In the genomic region with DNA sequence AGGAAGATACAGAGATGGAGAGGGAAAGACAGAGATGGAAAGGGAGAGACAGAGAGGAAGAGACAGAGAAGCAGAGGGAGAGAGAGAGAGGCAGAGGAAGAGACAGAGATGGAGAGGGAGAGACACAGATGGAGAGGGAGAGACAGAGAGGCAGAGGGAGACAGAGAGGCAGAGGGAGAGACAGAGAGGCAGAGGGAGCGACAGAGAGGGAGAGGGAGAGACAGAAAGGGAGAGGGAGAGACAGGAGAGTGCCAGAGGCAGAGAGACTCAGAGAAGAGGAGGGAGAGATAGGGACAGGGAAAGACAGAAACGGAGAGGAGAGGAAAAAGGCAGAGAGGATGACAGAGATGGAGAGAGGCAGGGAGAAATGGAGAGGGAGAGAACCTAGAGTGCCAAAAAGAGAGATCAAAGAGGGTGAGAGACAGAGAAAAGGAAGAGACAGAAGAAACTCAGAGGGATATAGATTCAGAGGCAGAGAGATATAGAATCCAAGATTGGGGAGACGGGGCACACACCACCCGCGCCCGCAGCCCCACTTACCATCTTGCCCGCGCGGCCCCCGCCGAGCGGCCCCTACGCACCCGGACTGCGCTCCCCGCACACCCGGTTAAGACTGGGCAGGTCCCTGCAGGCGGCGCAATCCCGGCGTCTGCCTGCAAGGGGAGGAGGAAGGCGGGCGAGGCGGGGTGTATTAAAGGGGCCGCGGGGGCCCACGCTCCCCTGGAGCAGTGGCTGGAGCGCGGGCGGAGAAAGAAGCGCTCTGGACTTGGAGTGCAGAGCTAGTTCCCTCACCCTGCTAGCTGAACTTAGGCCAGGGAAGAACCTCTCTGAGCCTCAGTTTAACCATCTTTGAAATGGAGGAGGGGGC, we compare ENCODE assay signal across 16 cellular contexts. TPM values are rescaled to one million over a fixed set of nuclear protein-coding genes. Genes with fewer than 3 reads are reported as not detected.
DNase-seq lines count a peak whose midpoint lies in the region; ATAC-seq, FAIRE-seq and TF ChIP-seq lines count a peak whose summit lies in the region.
"Had no signal": no experiment of that assay in that cellular context is flagged by ENCODE, and none has a peak within 500 bp of the region (broad histone marks: within the 10 kb centered on the region; RNA-seq: fewer than 3 reads in every experiment).

No MANE protein-coding gene starts in this region.

- no peak overlapping the region for H2AFZ ChIP-seq in osteoblast (ENCODE audit: low read length)

- no peak overlapping the region for H3K4me2 ChIP-seq in osteoblast (ENCODE audit: insufficient read depth, low read length)
- H3K4me2 ChIP-seq: KMS-11 had no signal

- H3K36me3 ChIP-seq in osteoblast (ENCODE audit: insufficient read depth, low read length) (no peaks in the 10 kb centered on the region), lower lobe of right lung (no peaks in the 10 kb centered on the region)
- H3K36me3 ChIP-seq: esophagus muscularis mucosa, transverse colon had no signal

- H4K20me1 ChIP-seq in osteoblast (ENCODE audit: insufficient read depth, low read length) = no peaks in the 10 kb centered on the region

- TF ChIP-seq CTCF in osteoblast (IDR thresholded peaks at IDR 0.05; ENCODE audit: extremely low read depth, low read depth, low read length) (no peak), lower lobe of right lung (IDR thresholded peaks at IDR 0.05) (no peak)

- intact Hi-C loops in lower lobe of right lung (cut with DNase I) = no loop called here

- no peak for ATAC-seq in GM21367 (IDR thresholded peaks at IDR 0.05; ENCODE audit: unreplicated experiment)
- ATAC-seq in lower lobe of right lung = no peak
- ATAC-seq: body of pancreas had no signal

- no peak for FAIRE-seq in frontal cortex (lab: Jason Lieb, UNC)
- FAIRE-seq: islet of Langerhans, small intestine had no signal

- H3K4me1 ChIP-seq in osteoblast (ENCODE audit: insufficient read depth, low read length) = no peaks in the 10 kb centered on the region
- H3K4me1 ChIP-seq in lower lobe of right lung = peaks cover 6% of the 10 kb centered on the region
- H3K4me1 ChIP-seq: body of pancreas had no signal

- H3K27me3 ChIP-seq in osteoblast (ENCODE audit: insufficient read depth, low read length) (peaks cover 31% of the 10 kb centered on the region), lower lobe of right lung (ENCODE audit: low read depth) (peaks cover 54% of the 10 kb centered on the region)

- no peaks in the 10 kb centered on the region for H3K79me2 ChIP-seq in osteoblast (ENCODE audit: insufficient read depth, low read length)

- no peak overlapping the region for H3K27ac ChIP-seq in osteoblast (ENCODE audit: low read depth, low read length)
- no peak overlapping the region for H3K27ac ChIP-seq in lower lobe of right lung
- H3K27ac ChIP-seq: body of pancreas, esophagus muscularis mucosa, KMS-11, transverse colon had no signal

- DNase-seq in NCI-H748 (lab: John Stamatoyannopoulos, UW; ENCODE audit: unreplicated experiment) = peak; percentile 9
- no peak for DNase-seq in NCI-H748 treated with DMSO at 0.1 percent for 48 hours (lab: John Stamatoyannopoulos, UW)
- peak; percentile 40 for DNase-seq in NCI-H69 (lab: John Stamatoyannopoulos, UW)
- DNase-seq in frontal cortex (ENCODE audit: low spot score in 2 of 2) = peak; percentile 13 to 39
- peak; percentile 84 for DNase-seq in osteoblast (ENCODE audit: insufficient read length, low spot score, missing footprints)
- DNase-seq in lower lobe of right lung = no peak
- DNase-seq in NCI-H226 = no peak
- DNase-seq: 8988T; activated T-cell treated with anti-CD3 and anti-CD28 coated beads, Interleukin-2, amount 50 U/mL, for 48 hours; body of pancreas; small intestine; transverse colon had no signal

- H3K9me3 ChIP-seq in osteoblast (ENCODE audit: low read depth, low read length) (no peaks in the 10 kb centered on the region), lower lobe of right lung (no peaks in the 10 kb centered on the region)
- H3K9me3 ChIP-seq: body of pancreas, esophagus muscularis mucosa, transverse colon had no signal

- H3K4me3 ChIP-seq in osteoblast (ENCODE audit: insufficient read depth, low read length) (no peak overlapping the region), lower lobe of right lung (no peak overlapping the region)
- H3K4me3 ChIP-seq: body of pancreas had no signal

RNA-seq across cellular contexts. Expression of a gene that starts 10.7 kb away (rescaled TPM):
- total RNA-seq in frontal cortex (0.41 TPM), osteoblast (0.29 and 0.36 TPM in 2 replicates), lower lobe of right lung (0.65 TPM)
- total RNA-seq: body of pancreas had no signal

RNA-seq across cellular contexts. Expression of a gene that starts 50.7 kb away (rescaled TPM):
- total RNA-seq in frontal cortex (162 TPM), osteoblast (under 0.01 TPM in 1 of 2 replicates, not detected in the other), lower lobe of right lung (not detected)
- total RNA-seq: body of pancreas had no signal

RNA-seq across cellular contexts. Expression of a gene that starts 57.9 kb away (rescaled TPM):
- total RNA-seq in frontal cortex (22.8 TPM), osteoblast (27.1 and 31.2 TPM in 2 replicates), lower lobe of right lung (41.4 TPM)

RNA-seq across cellular contexts. Expression of a gene that starts 58.2 kb away (rescaled TPM):
- total RNA-seq in frontal cortex (20.8 TPM), osteoblast (37.1 and 39.1 TPM in 2 replicates), lower lobe of right lung (69.7 TPM)

RNA-seq across cellular contexts. Expression of a gene that starts 59.2 kb away (rescaled TPM):
- 9.0 TPM for total RNA-seq in frontal cortex
- total RNA-seq in osteoblast = 6.2 and 6.5 TPM in 2 replicates
- total RNA-seq in lower lobe of right lung = 12.9 TPM

Comparison
In these comparisons a context has a peak if more than half of its experiments do, and no peak if none do; other contexts are left out.
1. DNase-seq: peak in NCI-H748 (single experiment), NCI-H69 (single experiment), frontal cortex (2 of 2) and osteoblast (single experiment); none in NCI-H748 treated with DMSO at 0.1 percent for 48 hours (single experiment), lower lobe of right lung (single experiment) and NCI-H226 (single experiment).
2. RNA of a gene that starts 50.7 kb away (total RNA-seq): 162 TPM in frontal cortex (single experiment); under 0.01 TPM in osteoblast and not detected in lower lobe of right lung (single experiment); every median in the first group is over 100 times any median in the second.